In the genomic region with DNA sequence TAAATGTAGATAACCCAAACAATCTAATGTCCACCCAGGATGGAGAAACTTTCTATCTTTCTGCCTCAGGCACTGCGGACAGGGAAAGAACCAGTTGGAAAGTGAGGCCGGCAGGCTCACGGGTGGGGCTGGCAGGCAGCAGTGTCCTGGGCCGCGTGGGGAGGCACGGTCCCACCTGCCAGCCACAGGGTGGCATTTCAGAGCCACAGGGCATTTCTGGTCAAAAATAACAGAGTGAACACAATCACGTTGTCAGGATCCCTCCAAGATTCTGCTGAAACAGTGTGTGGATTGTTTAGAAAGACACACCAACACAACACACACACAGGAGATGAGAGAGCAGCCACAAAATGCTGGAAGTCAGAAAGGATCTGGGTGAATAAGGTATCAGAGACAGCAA, we compare ENCODE assay signal across 9 cellular contexts.
DNase-seq lines count a peak whose midpoint lies in the region; ATAC-seq, FAIRE-seq and TF ChIP-seq lines count a peak whose summit lies in the region.
"Had no signal": no experiment of that assay in that cellular context is flagged by ENCODE, and none has a peak within 500 bp of the region (broad histone marks: within the 10 kb centered on the region; RNA-seq: fewer than 3 reads in every experiment).

No MANE protein-coding gene starts in this region.

- no peaks in the 10 kb centered on the region for H3K27me3 ChIP-seq in astrocyte (ENCODE audit: insufficient read depth, low read length)
- no peaks in the 10 kb centered on the region for H3K27me3 ChIP-seq in subcutaneous abdominal adipose tissue (ENCODE audit: control insufficient read depth in 5 of 5, insufficient read depth in 4 of 5, low read length in 5 of 5)

- H3K4me3 Mint-ChIP-seq in astrocyte (ENCODE audit: unreplicated experiment), result no peak overlapping the region
- H3K4me3 Mint-ChIP-seq in memory B cell, result no peak overlapping the region

- peaks cover 5% of the 10 kb centered on the region for H3K79me2 ChIP-seq in astrocyte (ENCODE audit: insufficient read depth, low read length)

- peak overlapping the region; percentile 2 for H3K27ac ChIP-seq in KOPT-K1 (ENCODE audit: low read depth, low read length, poor library complexity, severe bottlenecking)
- H3K27ac ChIP-seq in astrocyte (ENCODE audit: low read depth, low read length), result no peak overlapping the region
- H3K27ac ChIP-seq in subcutaneous abdominal adipose tissue (ENCODE audit: low read depth, low read length), result peak overlapping the region; percentile 96

- H4K20me1 ChIP-seq in astrocyte (ENCODE audit: insufficient read depth, low read length), result peaks cover 13% of the 10 kb centered on the region

- TF ChIP-seq CTCF in astrocyte (IDR thresholded peaks at IDR 0.05; ENCODE audit: insufficient read depth, low read depth, low read length), result no peak

- H3K4me2 ChIP-seq in astrocyte (ENCODE audit: low read length), result peak overlapping the region; percentile 50

- FAIRE-seq in astrocyte (lab: Jason Lieb, UNC), result no peak

- H3K27ac Mint-ChIP-seq in astrocyte (ENCODE audit: unreplicated experiment) (peak overlapping the region; percentile 96), memory B cell (peak overlapping the region; percentile 25)

- H3K36me3 ChIP-seq in KOPT-K1 (ENCODE audit: insufficient read depth, low read length), result peaks cover 11% of the 10 kb centered on the region
- no peaks in the 10 kb centered on the region for H3K36me3 ChIP-seq in astrocyte (ENCODE audit: insufficient read depth, low read length)
- H3K36me3 ChIP-seq in subcutaneous abdominal adipose tissue (ENCODE audit: control insufficient read depth in 5 of 5, insufficient read depth in 5 of 5, low read length in 5 of 5), result no peaks in the 10 kb centered on the region

- H3K4me1 ChIP-seq in astrocyte (ENCODE audit: insufficient read depth, low read length) (peaks cover 47% of the 10 kb centered on the region), subcutaneous abdominal adipose tissue (ENCODE audit: control insufficient read depth in 5 of 5, insufficient read depth in 5 of 5, low read length in 5 of 5) (peaks cover 30 to 78% (median 65%) of the 10 kb centered on the region in 5 donors)

- H3K9me3 ChIP-seq in KOPT-K1 (ENCODE audit: insufficient read depth, low read length, poor library complexity, severe bottlenecking), result no peaks in the 10 kb centered on the region
- no peaks in the 10 kb centered on the region for H3K9me3 ChIP-seq in astrocyte (ENCODE audit: insufficient read depth, low read depth, low read length)
- H3K9me3 ChIP-seq in subcutaneous abdominal adipose tissue (ENCODE audit: control insufficient read depth in 5 of 5, low read length in 5 of 5), result no peaks in the 10 kb centered on the region

- H3K36me3 Mint-ChIP-seq in astrocyte (ENCODE audit: low read depth, unreplicated experiment) (no peaks in the 10 kb centered on the region), memory B cell (no peaks in the 10 kb centered on the region)

- H3K4me3 ChIP-seq in astrocyte (ENCODE audit: insufficient read depth, low read depth, low read length) (no peak overlapping the region), subcutaneous abdominal adipose tissue (ENCODE audit: low read depth in 1 of 5, low read length in 5 of 5) (no peak overlapping the region)

- H3K9ac ChIP-seq in astrocyte (ENCODE audit: low read length) (no peak overlapping the region), subcutaneous abdominal adipose tissue (ENCODE audit: low read length in 5 of 5) (peak overlapping the region; percentile 6 to 60 (median 53))

- no peak overlapping the region for H2AFZ ChIP-seq in astrocyte (ENCODE audit: low read depth, low read length)

- DNase-seq in astrocyte (ENCODE audit: low read depth), result no peak
- DNase-seq in memory B cell (ENCODE audit: low spot score in 2 of 2), result no peak
- DNase-seq in occipital lobe (lab: John Stamatoyannopoulos, UW), result no peak
- no peak for DNase-seq in NCI-H510A (lab: John Stamatoyannopoulos, UW)
- DNase-seq in NCI-H345 (lab: John Stamatoyannopoulos, UW), result no peak
- DNase-seq: NCI-H2107 had no signal

- no peaks in the 10 kb centered on the region for H3K9me3 Mint-ChIP-seq in astrocyte (ENCODE audit: unreplicated experiment)
- H3K9me3 Mint-ChIP-seq in memory B cell, result no peaks in the 10 kb centered on the region

- H3K27me3 Mint-ChIP-seq in astrocyte (ENCODE audit: low read depth, unreplicated experiment), result no peaks in the 10 kb centered on the region
- H3K27me3 Mint-ChIP-seq in memory B cell, result no peaks in the 10 kb centered on the region

- peaks cover 39% of the 10 kb centered on the region for H3K4me1 Mint-ChIP-seq in astrocyte (ENCODE audit: low read depth, unreplicated experiment)
- peaks cover 25% of the 10 kb centered on the region for H3K4me1 Mint-ChIP-seq in memory B cell

- ATAC-seq in memory B cell (ENCODE audit: low read depth), result no peak
- no peak for ATAC-seq in HG02642 (IDR thresholded peaks at IDR 0.05; ENCODE audit: poor library complexity, unreplicated experiment)
